ENCODE assay signal across 17 cellular contexts in genomic region chr2:128512664-128513415, GRCh38.
A peak's percentile ranks its signal among the peaks of the same experiment; 100 is the strongest.
DNase-seq lines count a peak whose midpoint lies in the region; ATAC-seq and TF ChIP-seq lines count a peak whose summit lies in the region.
"Had no signal": no experiment of that assay in that cellular context is flagged by ENCODE, and none has a peak within 500 bp of the region (broad histone marks: within the 10 kb centered on the region; RNA-seq: fewer than 3 reads in every experiment).

No MANE protein-coding gene starts in this region.

- H3K9me3 ChIP-seq in thyroid gland = no peaks in the 10 kb centered on the region
- H3K9me3 ChIP-seq in HAP-1 = no peaks in the 10 kb centered on the region

- POLR2A ChIA-PET in activated naive CD8-positive, alpha-beta T cell treated with anti-CD3 and anti-CD28 coated beads, Interleukin-2, amount 10 ng/mL, durations not matched to agents 7 days and 5 days (lab: Charles Lee) = no interaction called here

- no peak for DNase-seq in activated naive CD8-positive, alpha-beta T cell treated with anti-CD3 and anti-CD28 coated beads, Interleukin-2, amount 10 ng/mL, durations not matched to agents 7 days and 5 days
- no peak for DNase-seq in activated naive CD8-positive, alpha-beta T cell treated with anti-CD3 and anti-CD28 coated beads for 36 hours
- DNase-seq in NCI-H446 treated with DMSO at 0.1 percent for 48 hours (lab: John Stamatoyannopoulos, UW) (peak; percentile 68), left ventricle myocardium superior (peak; percentile 41), thyroid gland (peak; percentile 24 to 33), NCI-H1092 treated with DMSO at 0.1 percent for 48 hours (lab: John Stamatoyannopoulos, UW) (no peak), NAMALWA (ENCODE audit: low spot score) (no peak), HAP-1 (ENCODE audit: low spot score in 2 of 2) (no peak)
- DNase-seq: activated CD8-positive, alpha-beta memory T cell treated with anti-CD3 and anti-CD28 coated beads, Interleukin-2, amount 10 ng/mL, durations not matched to agents 7 days and 5 days; activated naive CD4-positive, alpha-beta T cell treated with anti-CD3 and anti-CD28 coated beads, Interleukin-2, amount 10 ng/mL, durations not matched to agents 7 days and 5 days; Karpas-422; naive thymus-derived CD4-positive, alpha-beta T cell; NCI-H1417 treated with DMSO at 0.1 percent for 48 hours; NCI-H526 treated with DMSO at 0.1 percent for 48 hours; stimulated activated CD4-positive, alpha-beta T cell treated with anti-CD3 and anti-CD28 coated beads, Interleukin-1b, Interleukin-23, amount 100 ng/mL, for 48 hours; T-helper 1 cell had no signal

- H3K9me3 Mint-ChIP-seq in activated naive CD8-positive, alpha-beta T cell treated with anti-CD3 and anti-CD28 coated beads, Interleukin-2, amount 10 ng/mL, durations not matched to agents 7 days and 5 days = no peaks in the 10 kb centered on the region
- H3K9me3 Mint-ChIP-seq in activated naive CD8-positive, alpha-beta T cell treated with anti-CD3 and anti-CD28 coated beads for 36 hours = no peaks in the 10 kb centered on the region
- H3K9me3 Mint-ChIP-seq: activated naive CD4-positive, alpha-beta T cell treated with anti-CD3 and anti-CD28 coated beads, Interleukin-2, amount 10 ng/mL, durations not matched to agents 7 days and 5 days; naive thymus-derived CD4-positive, alpha-beta T cell had no signal

- ATAC-seq in activated naive CD8-positive, alpha-beta T cell treated with anti-CD3 and anti-CD28 coated beads, Interleukin-2, amount 10 ng/mL, durations not matched to agents 7 days and 5 days (ENCODE audit: low read depth) = no peak
- peak; percentile 79 for ATAC-seq in left ventricle myocardium superior
- ATAC-seq: activated CD8-positive, alpha-beta memory T cell treated with anti-CD3 and anti-CD28 coated beads, Interleukin-2, amount 10 ng/mL, durations not matched to agents 7 days and 5 days had no signal

- peaks cover 7% of the 10 kb centered on the region for H3K4me1 Mint-ChIP-seq in activated naive CD8-positive, alpha-beta T cell treated with anti-CD3 and anti-CD28 coated beads, Interleukin-2, amount 10 ng/mL, durations not matched to agents 7 days and 5 days
- H3K4me1 Mint-ChIP-seq in activated naive CD8-positive, alpha-beta T cell treated with anti-CD3 and anti-CD28 coated beads for 36 hours = no peaks in the 10 kb centered on the region
- H3K4me1 Mint-ChIP-seq: activated naive CD4-positive, alpha-beta T cell treated with anti-CD3 and anti-CD28 coated beads, Interleukin-2, amount 10 ng/mL, durations not matched to agents 7 days and 5 days had no signal

- peaks cover 9% of the 10 kb centered on the region for H3K27me3 Mint-ChIP-seq in activated naive CD8-positive, alpha-beta T cell treated with anti-CD3 and anti-CD28 coated beads, Interleukin-2, amount 10 ng/mL, durations not matched to agents 7 days and 5 days
- peaks cover 4% of the 10 kb centered on the region for H3K27me3 Mint-ChIP-seq in activated naive CD8-positive, alpha-beta T cell treated with anti-CD3 and anti-CD28 coated beads for 36 hours
- H3K27me3 Mint-ChIP-seq: activated naive CD4-positive, alpha-beta T cell treated with anti-CD3 and anti-CD28 coated beads, Interleukin-2, amount 10 ng/mL, durations not matched to agents 7 days and 5 days had no signal

- peak overlapping the region; percentile 44 for H3K27ac Mint-ChIP-seq in activated naive CD8-positive, alpha-beta T cell treated with anti-CD3 and anti-CD28 coated beads, Interleukin-2, amount 10 ng/mL, durations not matched to agents 7 days and 5 days
- H3K27ac Mint-ChIP-seq in activated naive CD8-positive, alpha-beta T cell treated with anti-CD3 and anti-CD28 coated beads for 36 hours = no peak overlapping the region
- H3K27ac Mint-ChIP-seq: activated CD8-positive, alpha-beta memory T cell treated with anti-CD3 and anti-CD28 coated beads, Interleukin-2, amount 10 ng/mL, durations not matched to agents 7 days and 5 days; activated naive CD4-positive, alpha-beta T cell treated with anti-CD3 and anti-CD28 coated beads, Interleukin-2, amount 10 ng/mL, durations not matched to agents 7 days and 5 days; naive thymus-derived CD4-positive, alpha-beta T cell had no signal

- H3K36me3 ChIP-seq in thyroid gland (no peaks in the 10 kb centered on the region), HAP-1 (replicated peaks) (no peaks in the 10 kb centered on the region)

- TF ChIP-seq POLR2A in thyroid gland (IDR thresholded peaks at IDR 0.05) = no peak

- no peaks in the 10 kb centered on the region for H3K36me3 Mint-ChIP-seq in activated naive CD8-positive, alpha-beta T cell treated with anti-CD3 and anti-CD28 coated beads, Interleukin-2, amount 10 ng/mL, durations not matched to agents 7 days and 5 days
- H3K36me3 Mint-ChIP-seq in activated naive CD8-positive, alpha-beta T cell treated with anti-CD3 and anti-CD28 coated beads for 36 hours = no peaks in the 10 kb centered on the region
- H3K36me3 Mint-ChIP-seq: activated CD8-positive, alpha-beta memory T cell treated with anti-CD3 and anti-CD28 coated beads, Interleukin-2, amount 10 ng/mL, durations not matched to agents 7 days and 5 days; activated naive CD4-positive, alpha-beta T cell treated with anti-CD3 and anti-CD28 coated beads, Interleukin-2, amount 10 ng/mL, durations not matched to agents 7 days and 5 days; naive thymus-derived CD4-positive, alpha-beta T cell had no signal

- peaks cover 0 to 7% of the 10 kb centered on the region in 2 donors for H3K4me1 ChIP-seq in thyroid gland
- H3K4me1 ChIP-seq in HAP-1 = no peaks in the 10 kb centered on the region

- intact Hi-C loops in left ventricle myocardium superior (cut with micrococcal nuclease) (no loop called here), thyroid gland (cut with DNase I) (no loop called here)

- WGBS in thyroid gland, 2 donors = 59 to 66% methylated on average over 8 of the region's 8 CpGs

- in situ Hi-C loops in HAP-1 (cut with MboI; ENCODE audit: low sequenced_read_pairs) = no loop called here

- no peak overlapping the region for H3K27ac ChIP-seq in thyroid gland
- H3K27ac ChIP-seq: HL-60 had no signal

- no peaks in the 10 kb centered on the region for H3K27me3 ChIP-seq in thyroid gland
- H3K27me3 ChIP-seq in HAP-1 (ENCODE audit: low read depth) = no peaks in the 10 kb centered on the region

- no peak overlapping the region for H3K4me3 Mint-ChIP-seq in activated naive CD8-positive, alpha-beta T cell treated with anti-CD3 and anti-CD28 coated beads, Interleukin-2, amount 10 ng/mL, durations not matched to agents 7 days and 5 days
- no peak overlapping the region for H3K4me3 Mint-ChIP-seq in activated naive CD8-positive, alpha-beta T cell treated with anti-CD3 and anti-CD28 coated beads for 36 hours
- H3K4me3 Mint-ChIP-seq: activated CD8-positive, alpha-beta memory T cell treated with anti-CD3 and anti-CD28 coated beads, Interleukin-2, amount 10 ng/mL, durations not matched to agents 7 days and 5 days; activated naive CD4-positive, alpha-beta T cell treated with anti-CD3 and anti-CD28 coated beads, Interleukin-2, amount 10 ng/mL, durations not matched to agents 7 days and 5 days; naive thymus-derived CD4-positive, alpha-beta T cell had no signal

- H3K4me3 ChIP-seq in thyroid gland (replicated peaks in 1 of 3) = no peak overlapping the region
- H3K4me3 ChIP-seq in HAP-1 = no peak overlapping the region

- no peak for TF ChIP-seq CTCF in thyroid gland (IDR thresholded peaks at IDR 0.05)

Comparison
In these comparisons a context has a peak if more than half of its experiments do, and no peak if none do; other contexts are left out.
1. DNase-seq: peak in NCI-H446 treated with DMSO at 0.1 percent for 48 hours (single experiment), left ventricle myocardium superior (single experiment) and thyroid gland (2 of 2); none in activated naive CD8-positive, alpha-beta T cell treated with anti-CD3 and anti-CD28 coated beads, Interleukin-2, amount 10 ng/mL, durations not matched to agents 7 days and 5 days (single experiment), activated naive CD8-positive, alpha-beta T cell treated with anti-CD3 and anti-CD28 coated beads for 36 hours (single experiment), NCI-H1092 treated with DMSO at 0.1 percent for 48 hours (single experiment), NAMALWA (single experiment) and HAP-1 (0 of 2).